In the genomic region with DNA sequence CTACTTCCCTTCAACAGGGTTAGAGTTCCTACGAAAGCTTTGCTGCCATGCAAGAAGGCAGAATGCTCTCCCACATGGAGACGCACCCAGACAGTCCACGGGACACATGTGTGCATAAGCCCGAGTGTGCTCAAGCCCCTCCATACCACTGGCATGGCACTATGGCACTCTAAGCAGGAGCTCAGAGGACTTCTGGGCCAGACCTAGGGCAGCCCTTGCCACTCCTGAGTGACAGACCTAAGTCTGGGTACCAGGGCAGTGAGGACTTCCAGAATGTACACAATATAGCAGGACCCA, we compare ENCODE assay signal across 16 cellular contexts. TPM values are rescaled to one million over a fixed set of nuclear protein-coding genes. Genes with fewer than 3 reads are reported as not detected.
DNase-seq lines count a peak whose midpoint lies in the region; ATAC-seq, FAIRE-seq and TF ChIP-seq lines count a peak whose summit lies in the region.
"Had no signal": no experiment of that assay in that cellular context is flagged by ENCODE, and none has a peak within 500 bp of the region (broad histone marks: within the 10 kb centered on the region; RNA-seq: fewer than 3 reads in every experiment).

No MANE protein-coding gene starts in this region.

- no peaks in the 10 kb centered on the region for H3K9me3 Mint-ChIP-seq in activated CD8-positive, alpha-beta T cell treated with anti-CD3 and anti-CD28 coated beads, Interleukin-2, amount 10 ng/mL, durations not matched to agents 7 days and 5 days (ENCODE audit: insufficient read depth)
- H3K9me3 Mint-ChIP-seq in activated CD8-positive, alpha-beta T cell treated with anti-CD3 and anti-CD28 coated beads for 36 hours, result no peaks in the 10 kb centered on the region
- H3K9me3 Mint-ChIP-seq in activated T-helper 1 cell treated with anti-CD3 and anti-CD28 coated beads, Interleukin-12 subunit alpha, Interleukin-12 subunit beta, Interleukin-2, Interleukin-4 antibody, amounts not matched to agents 30 ng/mL and 10 ng/mL and 1 ng/mL, durations not matched to agents 14 hours and 24 hours and 36 hours, result no peaks in the 10 kb centered on the region

- H3K27ac Mint-ChIP-seq in activated CD8-positive, alpha-beta T cell treated with anti-CD3 and anti-CD28 coated beads, Interleukin-2, amount 10 ng/mL, durations not matched to agents 7 days and 5 days, result peak overlapping the region; percentile 52
- H3K27ac Mint-ChIP-seq in activated CD8-positive, alpha-beta T cell treated with anti-CD3 and anti-CD28 coated beads for 36 hours, result no peak overlapping the region
- peak overlapping the region; percentile 89 for H3K27ac Mint-ChIP-seq in activated T-helper 1 cell treated with anti-CD3 and anti-CD28 coated beads, Interleukin-12 subunit alpha, Interleukin-12 subunit beta, Interleukin-2, Interleukin-4 antibody, amounts not matched to agents 30 ng/mL and 10 ng/mL and 1 ng/mL, durations not matched to agents 14 hours and 24 hours and 36 hours

- ATAC-seq in activated CD8-positive, alpha-beta T cell treated with anti-CD3 and anti-CD28 coated beads, Interleukin-2, amount 10 ng/mL, durations not matched to agents 7 days and 5 days, result no peak
- no peak for ATAC-seq in activated CD8-positive, alpha-beta T cell treated with anti-CD3 and anti-CD28 coated beads for 36 hours
- ATAC-seq: A549 had no signal

- no peak overlapping the region for H3K4me3 Mint-ChIP-seq in activated CD8-positive, alpha-beta T cell treated with anti-CD3 and anti-CD28 coated beads, Interleukin-2, amount 10 ng/mL, durations not matched to agents 7 days and 5 days
- no peak overlapping the region for H3K4me3 Mint-ChIP-seq in activated CD8-positive, alpha-beta T cell treated with anti-CD3 and anti-CD28 coated beads for 36 hours
- no peak overlapping the region for H3K4me3 Mint-ChIP-seq in activated T-helper 1 cell treated with anti-CD3 and anti-CD28 coated beads, Interleukin-12 subunit alpha, Interleukin-12 subunit beta, Interleukin-2, Interleukin-4 antibody, amounts not matched to agents 30 ng/mL and 10 ng/mL and 1 ng/mL, durations not matched to agents 14 hours and 24 hours and 36 hours

- no peaks in the 10 kb centered on the region for H3K36me3 Mint-ChIP-seq in activated CD8-positive, alpha-beta T cell treated with anti-CD3 and anti-CD28 coated beads, Interleukin-2, amount 10 ng/mL, durations not matched to agents 7 days and 5 days (ENCODE audit: low read depth)
- H3K36me3 Mint-ChIP-seq in activated CD8-positive, alpha-beta T cell treated with anti-CD3 and anti-CD28 coated beads for 36 hours (ENCODE audit: low read depth), result no peaks in the 10 kb centered on the region
- peaks cover 1% of the 10 kb centered on the region for H3K36me3 Mint-ChIP-seq in activated T-helper 1 cell treated with anti-CD3 and anti-CD28 coated beads, Interleukin-12 subunit alpha, Interleukin-12 subunit beta, Interleukin-2, Interleukin-4 antibody, amounts not matched to agents 30 ng/mL and 10 ng/mL and 1 ng/mL, durations not matched to agents 14 hours and 24 hours and 36 hours (ENCODE audit: low read depth)

- CTCF ChIA-PET in activated CD8-positive, alpha-beta T cell treated with anti-CD3 and anti-CD28 coated beads, Interleukin-2, amount 10 ng/mL, durations not matched to agents 7 days and 5 days (lab: Charles Lee), result interaction anchor here (0.9 to 5.5 kb wide), 4 partner anchors 12 to 118 kb away, joined by 4 to 56 read pairs (median 6); a partner anchor contains a TSS
- CTCF ChIA-PET in activated CD8-positive, alpha-beta T cell treated with anti-CD3 and anti-CD28 coated beads for 36 hours (lab: Charles Lee), result interaction anchor here (1.3 to 13.5 kb wide), 2 partner anchors 15 to 29 kb away, joined by 4 to 91 read pairs; no protein-coding TSS in a partner anchor
- CTCF ChIA-PET in HEK293T (lab: Yijun Ruan, JAX), result no interaction called here

- no peak for TF ChIP-seq POLR2A in GM12891 (IDR thresholded peaks at IDR 0.05; ENCODE audit: low read depth, low read length)

- intact Hi-C loops in activated CD8-positive, alpha-beta T cell treated with anti-CD3 and anti-CD28 coated beads for 36 hours (cut with micrococcal nuclease), result no loop called here
- intact Hi-C loops in activated T-helper 1 cell treated with anti-CD3 and anti-CD28 coated beads, Interleukin-12 subunit alpha, Interleukin-12 subunit beta, Interleukin-2, Interleukin-4 antibody, amounts not matched to agents 30 ng/mL and 10 ng/mL and 1 ng/mL, durations not matched to agents 14 hours and 24 hours and 36 hours (cut with micrococcal nuclease), result no loop called here

- TF ChIP-seq CTCF in activated CD8-positive, alpha-beta T cell treated with anti-CD3 and anti-CD28 coated beads for 36 hours (IDR thresholded peaks at IDR 0.05), result no peak

- peak; percentile 5 for FAIRE-seq in GM12891 (lab: Jason Lieb, UNC)
- FAIRE-seq: A549 had no signal

- POLR2A ChIA-PET in activated CD8-positive, alpha-beta T cell treated with anti-CD3 and anti-CD28 coated beads, Interleukin-2, amount 10 ng/mL, durations not matched to agents 7 days and 5 days (lab: Charles Lee), result interaction anchor here (1.0 to 5.5 kb wide), 2 partner anchors 12 to 39 kb away, joined by 3 to 99 read pairs; a partner anchor contains a TSS
- POLR2A ChIA-PET in activated CD8-positive, alpha-beta T cell treated with anti-CD3 and anti-CD28 coated beads for 36 hours (lab: Charles Lee), result interaction anchor here (23.0 kb wide), 1 partner anchor 22 kb away, joined by 438 read pairs; a partner anchor contains a TSS
- POLR2A ChIA-PET in HEK293T (lab: Yijun Ruan, JAX), result no interaction called here

- H3K27me3 Mint-ChIP-seq in activated CD8-positive, alpha-beta T cell treated with anti-CD3 and anti-CD28 coated beads, Interleukin-2, amount 10 ng/mL, durations not matched to agents 7 days and 5 days (ENCODE audit: low read depth), result no peaks in the 10 kb centered on the region
- H3K27me3 Mint-ChIP-seq in activated CD8-positive, alpha-beta T cell treated with anti-CD3 and anti-CD28 coated beads for 36 hours, result no peaks in the 10 kb centered on the region
- no peaks in the 10 kb centered on the region for H3K27me3 Mint-ChIP-seq in activated T-helper 1 cell treated with anti-CD3 and anti-CD28 coated beads, Interleukin-12 subunit alpha, Interleukin-12 subunit beta, Interleukin-2, Interleukin-4 antibody, amounts not matched to agents 30 ng/mL and 10 ng/mL and 1 ng/mL, durations not matched to agents 14 hours and 24 hours and 36 hours (ENCODE audit: insufficient read depth)

- no peak for DNase-seq in activated CD8-positive, alpha-beta T cell treated with anti-CD3 and anti-CD28 coated beads, Interleukin-2, amount 10 ng/mL, durations not matched to agents 7 days and 5 days
- no peak for DNase-seq in activated CD8-positive, alpha-beta T cell treated with anti-CD3 and anti-CD28 coated beads for 36 hours
- no peak for DNase-seq in GM12891 (ENCODE audit: insufficient read length, low spot score)
- DNase-seq in activated T-helper 1 cell treated with anti-CD3 and anti-CD28 coated beads, Interleukin-12 subunit alpha, Interleukin-12 subunit beta, Interleukin-2, Interleukin-4 antibody, amounts not matched to agents 30 ng/mL and 10 ng/mL and 1 ng/mL, durations not matched to agents 14 hours and 24 hours and 36 hours (ENCODE audit: low spot score), result no peak
- peak; percentile 29 for DNase-seq in stimulated activated CD8-positive, alpha-beta memory T cell treated with anti-CD3 and anti-CD28 coated beads, Interleukin-4, amount 100 ng/mL, for 48 hours
- DNase-seq in HEK293T (ENCODE audit: extremely low spot score), result no peak
- no peak for DNase-seq in hepatic stellate cell (ENCODE audit: low spot score)
- DNase-seq in NCI-H2029 (lab: John Stamatoyannopoulos, UW), result no peak
- DNase-seq: GOT3, Karpas-422, NCI-H187 treated with DMSO at 0.1 percent for 48 hours, NCI-H2171 treated with DMSO at 0.1 percent for 48 hours, Peyer's patch, SIG-M5 had no signal

- H3K4me1 Mint-ChIP-seq in activated CD8-positive, alpha-beta T cell treated with anti-CD3 and anti-CD28 coated beads, Interleukin-2, amount 10 ng/mL, durations not matched to agents 7 days and 5 days (ENCODE audit: low read depth), result peaks cover 75% of the 10 kb centered on the region
- H3K4me1 Mint-ChIP-seq in activated CD8-positive, alpha-beta T cell treated with anti-CD3 and anti-CD28 coated beads for 36 hours (ENCODE audit: low read depth), result peaks cover 54% of the 10 kb centered on the region
- peaks cover 90% of the 10 kb centered on the region for H3K4me1 Mint-ChIP-seq in activated T-helper 1 cell treated with anti-CD3 and anti-CD28 coated beads, Interleukin-12 subunit alpha, Interleukin-12 subunit beta, Interleukin-2, Interleukin-4 antibody, amounts not matched to agents 30 ng/mL and 10 ng/mL and 1 ng/mL, durations not matched to agents 14 hours and 24 hours and 36 hours (ENCODE audit: low read depth)

TF ChIP-seq in GM12891, 5 proteins besides CTCF, POLR2A, EP300 and RAD21 (continues in another document):
- TF ChIP-seq TAF1 (IDR thresholded peaks at IDR 0.05; ENCODE audit: low read depth, low read length), result no peak
- TF ChIP-seq POLR2AphosphoS5 (IDR thresholded peaks at IDR 0.05; ENCODE audit: low read depth, low read length), result no peak
- TF ChIP-seq SPI1 (IDR thresholded peaks at IDR 0.05; ENCODE audit: low read depth, low read length), result no peak
- TF ChIP-seq PAX5 (IDR thresholded peaks at IDR 0.05; ENCODE audit: insufficient read depth, low read length, severe bottlenecking), result no peak

TF ChIP-seq in HEK293T, 16 proteins besides CTCF, POLR2A, EP300 and RAD21 (continues in another document):
- TF ChIP-seq ZNF384 (IDR thresholded peaks at IDR 0.05) (no peak), L3MBTL2 (conservative IDR thresholded peaks at IDR 0.05) (no peak), ELF4 (IDR thresholded peaks at IDR 0.05) (no peak), BHLHE40 (IDR thresholded peaks at IDR 0.05; ENCODE audit: borderline replicate concordance) (no peak), FOXM1 (IDR thresholded peaks at IDR 0.05; ENCODE audit: borderline replicate concordance) (no peak), NFRKB (IDR thresholded peaks at IDR 0.05) (no peak), FOXK2 (IDR thresholded peaks at IDR 0.05) (no peak)

RNA-seq across cellular contexts. Expression of a gene that starts 11.4 kb away (rescaled TPM):
- 10 to 100 TPM; 37.7 to 40.1 TPM for total RNA-seq in activated CD8-positive, alpha-beta T cell treated with anti-CD3 and anti-CD28 coated beads, Interleukin-2, amount 10 ng/mL, durations not matched to agents 7 days and 5 days
- total RNA-seq in activated CD8-positive, alpha-beta T cell treated with anti-CD3 and anti-CD28 coated beads for 36 hours, result 10 to 100 TPM; 61.5 to 64.3 TPM
- 54.4 TPM for polyA plus RNA-seq in GM12891 (2012; ENCODE audit: low read depth, missing spikeins)
- total RNA-seq in activated T-helper 1 cell treated with anti-CD3 and anti-CD28 coated beads, Interleukin-12 subunit alpha, Interleukin-12 subunit beta, Interleukin-2, Interleukin-4 antibody, amounts not matched to agents 30 ng/mL and 10 ng/mL and 1 ng/mL, durations not matched to agents 14 hours and 24 hours and 36 hours, result 233 and 240 TPM in 2 replicates

RNA-seq across cellular contexts. Expression of a gene that starts 20.0 kb away (rescaled TPM):
- total RNA-seq in activated CD8-positive, alpha-beta T cell treated with anti-CD3 and anti-CD28 coated beads, Interleukin-2, amount 10 ng/mL, durations not matched to agents 7 days and 5 days, result not detected
- under 1 TPM in 1 of 2 experiments, not detected in 1; 0.25 TPM for total RNA-seq in activated CD8-positive, alpha-beta T cell treated with anti-CD3 and anti-CD28 coated beads for 36 hours
- polyA plus RNA-seq in GM12891 (2012; ENCODE audit: low read depth, missing spikeins), result 0.60 TPM
- 0.54 and 0.75 TPM in 2 replicates for total RNA-seq in activated T-helper 1 cell treated with anti-CD3 and anti-CD28 coated beads, Interleukin-12 subunit alpha, Interleukin-12 subunit beta, Interleukin-2, Interleukin-4 antibody, amounts not matched to agents 30 ng/mL and 10 ng/mL and 1 ng/mL, durations not matched to agents 14 hours and 24 hours and 36 hours
- total RNA-seq: NCI-H460 had no signal
